Comparison of ENCODE assay signal across 14 cellular contexts in the genomic region with DNA sequence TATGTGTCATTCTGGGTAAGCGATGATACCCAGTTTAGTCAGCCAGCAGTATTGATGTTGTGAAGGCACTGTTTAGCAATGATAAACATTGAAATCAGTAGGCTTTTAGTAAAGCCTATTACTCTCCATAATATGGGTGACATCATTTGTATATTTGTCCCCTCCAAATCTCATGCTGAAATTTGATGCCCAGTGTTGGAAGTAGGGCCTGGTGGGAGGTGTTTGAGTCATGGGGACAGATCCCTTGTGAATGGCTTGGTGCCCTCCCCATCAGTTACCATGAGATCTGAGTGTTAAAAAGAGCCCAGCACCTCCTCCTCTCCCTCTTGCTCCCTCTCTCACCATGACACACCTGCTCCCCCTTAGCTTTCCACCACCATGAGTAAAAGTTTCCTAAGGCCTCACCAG. TPM values are rescaled to one million over a fixed set of nuclear protein-coding genes. Genes with fewer than 3 reads are reported as not detected.
DNase-seq lines count a peak whose midpoint lies in the region; ATAC-seq lines count a peak whose summit lies in the region.
"Had no signal": no experiment of that assay in that cellular context is flagged by ENCODE, and none has a peak within 500 bp of the region (broad histone marks: within the 10 kb centered on the region; RNA-seq: fewer than 3 reads in every experiment).

No MANE protein-coding gene starts in this region.

- WGBS in mesenchymal stem cell = 100% methylated on average over 1 of the region's 1 CpG

- no peaks in the 10 kb centered on the region for H3K9me3 ChIP-seq in mesenchymal stem cell (ENCODE audit: control insufficient read depth, low read length)
- no peaks in the 10 kb centered on the region for H3K9me3 ChIP-seq in HAP-1
- H3K9me3 ChIP-seq: BLaER1, colonic mucosa had no signal

- no peak for ATAC-seq in HG02852 (IDR thresholded peaks at IDR 0.05; ENCODE audit: unreplicated experiment)
- ATAC-seq: left cardiac atrium, SK-N-SH treated with all-trans-retinoic acid at 6 μM for 48 hours had no signal

- no peak overlapping the region for H3K9ac ChIP-seq in mesenchymal stem cell (ENCODE audit: low read length)
- H3K9ac ChIP-seq: BLaER1 had no signal

- H3K27ac Mint-ChIP-seq in activated T-cell treated with anti-CD3 and anti-CD28 coated beads, Interleukin-2, amount 50 U/mL, for 24 hours = peak overlapping the region; percentile 84

- H3K4ac ChIP-seq in mesenchymal stem cell (ENCODE audit: low read depth in 1 of 2, low read length in 2 of 2) = no peak overlapping the region

- no peaks in the 10 kb centered on the region for H3K4me1 ChIP-seq in mesenchymal stem cell (ENCODE audit: control insufficient read depth, insufficient read depth, low read depth, low read length)
- no peaks in the 10 kb centered on the region for H3K4me1 ChIP-seq in HAP-1
- H3K4me1 ChIP-seq: BLaER1, colonic mucosa had no signal

- H3K27me3 Mint-ChIP-seq in activated T-cell treated with anti-CD3 and anti-CD28 coated beads, Interleukin-2, amount 50 U/mL, for 24 hours = no peaks in the 10 kb centered on the region

- no peaks in the 10 kb centered on the region for H3K36me3 ChIP-seq in mesenchymal stem cell (ENCODE audit: control insufficient read depth in 1 of 2, insufficient read depth in 2 of 2, low read depth in 1 of 2, low read length in 2 of 2)
- H3K36me3 ChIP-seq in HAP-1 (replicated peaks) = no peaks in the 10 kb centered on the region
- H3K36me3 ChIP-seq: BLaER1, colonic mucosa had no signal

- H2AK5ac ChIP-seq in mesenchymal stem cell (ENCODE audit: low read length, severe bottlenecking) = no peak overlapping the region

- H4K91ac ChIP-seq in mesenchymal stem cell (ENCODE audit: low read length) = no peak overlapping the region

- H3K4me3 Mint-ChIP-seq in activated T-cell treated with anti-CD3 and anti-CD28 coated beads, Interleukin-2, amount 50 U/mL, for 24 hours = no peak overlapping the region

- no peak overlapping the region for H2AFZ ChIP-seq in mesenchymal stem cell (ENCODE audit: low read depth, low read length)

- H2BK15ac ChIP-seq in mesenchymal stem cell (ENCODE audit: low read depth, poor library complexity, severe bottlenecking) = no peak overlapping the region

- H3K23ac ChIP-seq in mesenchymal stem cell (ENCODE audit: low read length in 2 of 2) = no peak overlapping the region

- no peak overlapping the region for H3K4me2 ChIP-seq in mesenchymal stem cell (ENCODE audit: low read length, poor library complexity, severe bottlenecking)
- H3K4me2 ChIP-seq: BLaER1, smooth muscle cell had no signal

- H3K27me3 ChIP-seq in mesenchymal stem cell (ENCODE audit: control insufficient read depth in 1 of 2, insufficient read depth in 1 of 2, low read length in 2 of 2) (peaks cover 0 to 2% of the 10 kb centered on the region in 2 experiments), HAP-1 (ENCODE audit: low read depth) (no peaks in the 10 kb centered on the region)
- H3K27me3 ChIP-seq: BLaER1, colonic mucosa had no signal

- no peak overlapping the region for H2BK12ac ChIP-seq in mesenchymal stem cell (ENCODE audit: low read length in 2 of 2)

- DNase-seq in activated T-cell treated with anti-CD3 and anti-CD28 coated beads, Interleukin-2, amount 50 U/mL, for 24 hours = no peak
- DNase-seq in activated T-cell treated with anti-CD3 and anti-CD28 coated beads for 4 hours (no peak), HT1080 (ENCODE audit: low read depth) (peak; percentile 34), T1000 (lab: John Stamatoyannopoulos, UW) (peak; percentile 57), mesenchymal stem cell (peak; percentile 5), NCI-H1694 treated with DMSO at 0.1 percent for 48 hours (lab: John Stamatoyannopoulos, UW) (no peak), HAP-1 (ENCODE audit: low spot score in 2 of 2) (no peak)
- DNase-seq: amygdala, colonic mucosa, left cardiac atrium had no signal

- H4K8ac ChIP-seq in mesenchymal stem cell (ENCODE audit: low read length) = no peak overlapping the region

- H3K14ac ChIP-seq in mesenchymal stem cell (ENCODE audit: low read length in 2 of 2) = no peak overlapping the region

- no peaks in the 10 kb centered on the region for H3K9me3 Mint-ChIP-seq in activated T-cell treated with anti-CD3 and anti-CD28 coated beads, Interleukin-2, amount 50 U/mL, for 24 hours

- no peak overlapping the region for H3K27ac ChIP-seq in mesenchymal stem cell (ENCODE audit: low read length, poor library complexity, severe bottlenecking)
- H3K27ac ChIP-seq: BLaER1, colonic mucosa had no signal

- no peak overlapping the region for H3K18ac ChIP-seq in mesenchymal stem cell (ENCODE audit: low read depth in 1 of 2, low read length in 2 of 2)

- no peak overlapping the region for H3K4me3 ChIP-seq in mesenchymal stem cell (ENCODE audit: insufficient read depth in 1 of 2, low read depth in 1 of 2, low read length in 2 of 2)
- H3K4me3 ChIP-seq in HAP-1 = no peak overlapping the region
- H3K4me3 ChIP-seq: BLaER1, colonic mucosa, smooth muscle cell had no signal

- H3K79me1 ChIP-seq in mesenchymal stem cell (replicated peaks; ENCODE audit: low read length, poor library complexity, severe bottlenecking) = no peaks in the 10 kb centered on the region

- peaks cover 23% of the 10 kb centered on the region for H3K4me1 Mint-ChIP-seq in activated T-cell treated with anti-CD3 and anti-CD28 coated beads, Interleukin-2, amount 50 U/mL, for 24 hours (ENCODE audit: low read depth)

- H2BK120ac ChIP-seq in mesenchymal stem cell (ENCODE audit: low read depth, low read length) = no peak overlapping the region

- peaks cover 35% of the 10 kb centered on the region for H3K36me3 Mint-ChIP-seq in activated T-cell treated with anti-CD3 and anti-CD28 coated beads, Interleukin-2, amount 50 U/mL, for 24 hours (ENCODE audit: low read depth)

- in situ Hi-C loops in HAP-1 (cut with MboI; ENCODE audit: low sequenced_read_pairs) = no loop called here

- no peak overlapping the region for H2BK5ac ChIP-seq in mesenchymal stem cell (ENCODE audit: low read depth, low read length, poor library complexity, severe bottlenecking)

RNA-seq across cellular contexts. Expression of a gene that starts 31.4 kb away (rescaled TPM):
- 11.9 and 14.7 TPM in 2 replicates for total RNA-seq in HT1080 (2014; rRNA removed; shearing (Covaris generic))
- 8.2 and 9.3 TPM in 2 replicates for polyA plus RNA-seq in HT1080 (2015; cell fraction: cytosol; rRNA removed)
- polyA plus RNA-seq in HT1080 (2015; cell fraction: nucleus; rRNA removed) = 55.3 and 60.8 TPM in 2 replicates
- 4.5 TPM for polyA plus RNA-seq in mesenchymal stem cell (2013, experiment 1 of 2)
- 5.7 TPM for polyA plus RNA-seq in mesenchymal stem cell (2013, experiment 2 of 2)

Comparison
In these comparisons a context has a peak if more than half of its experiments do, and no peak if none do; other contexts are left out.
1. DNase-seq: peak in HT1080 (single experiment), T1000 (single experiment) and mesenchymal stem cell (single experiment); none in activated T-cell treated with anti-CD3 and anti-CD28 coated beads, Interleukin-2, amount 50 U/mL, for 24 hours (single experiment), activated T-cell treated with anti-CD3 and anti-CD28 coated beads for 4 hours (single experiment), NCI-H1694 treated with DMSO at 0.1 percent for 48 hours (single experiment) and HAP-1 (0 of 2).